ENCODE assay signal across 25 cellular contexts in genomic region chr16:66057056-66057455, GRCh38.
DNase-seq lines count a peak whose midpoint lies in the region; ATAC-seq and TF ChIP-seq lines count a peak whose summit lies in the region.
"Had no signal": no experiment of that assay in that cellular context is flagged by ENCODE, and none has a peak within 500 bp of the region (broad histone marks: within the 10 kb centered on the region; RNA-seq: fewer than 3 reads in every experiment).

No MANE protein-coding gene starts in this region.

- H3K4me1 ChIP-seq in BLaER1 treated with 17β-estradiol and CSF1 and Interleukin-3, amounts not matched to agents 10 nM and 100 nM: peaks cover 16 to 41% (median 23%) of the 10 kb centered on the region in 10 experiments
- H3K4me1 ChIP-seq in colonic mucosa: no peaks in the 10 kb centered on the region
- no peaks in the 10 kb centered on the region; a peak in 1 of 4 replicates for H3K4me1 ChIP-seq in SK-N-SH (ENCODE audit: control insufficient read depth in 1 of 2, insufficient read depth in 2 of 2, low read depth in 1 of 2, low read length in 1 of 2)
- H3K4me1 ChIP-seq: A549 had no signal

- 72% methylated on average over 3 of the region's 3 CpGs for WGBS in SK-N-SH (ENCODE audit: low lambda C conversion rate)

- no peak for TF ChIP-seq EP300 in SK-N-SH (IDR thresholded peaks at IDR 0.05; ENCODE audit: borderline replicate concordance in 1 of 2, low read depth in 1 of 2, low read length in 1 of 2)

- H3K4me3 ChIP-seq in BLaER1 treated with 17β-estradiol and CSF1 and Interleukin-3, amounts not matched to agents 10 nM and 100 nM: no peak overlapping the region
- H3K4me3 ChIP-seq in colonic mucosa (no peak overlapping the region), fibroblast of villous mesenchyme (ENCODE audit: low read depth, low read length) (no peak overlapping the region), SK-N-SH (ENCODE audit: low read depth in 2 of 2, low read length in 1 of 2) (no peak overlapping the region)
- H3K4me3 ChIP-seq: A549, GM12878, K562 had no signal

- no peaks in the 10 kb centered on the region for H3K36me3 Mint-ChIP-seq in activated T-cell treated with anti-CD3 and anti-CD28 coated beads, Interleukin-2, amount 50 U/mL, for 4 hours (ENCODE audit: insufficient read depth)
- H3K36me3 Mint-ChIP-seq: CD4-positive, alpha-beta memory T cell had no signal

- H3K9me3 ChIP-seq in BLaER1 treated with 17β-estradiol and CSF1 and Interleukin-3, amounts not matched to agents 10 nM and 100 nM (replicated peaks in 1 of 11): no peaks in the 10 kb centered on the region
- H3K9me3 ChIP-seq in colonic mucosa (no peaks in the 10 kb centered on the region), SK-N-SH (no peaks in the 10 kb centered on the region)
- H3K9me3 ChIP-seq: A549, Caco-2 had no signal

- TF ChIP-seq CTCF in colonic mucosa (IDR thresholded peaks at IDR 0.05): no peak
- TF ChIP-seq CTCF in fibroblast of villous mesenchyme (IDR thresholded peaks at IDR 0.05; ENCODE audit: insufficient read depth, low read depth, low read length): no peak
- no peak for TF ChIP-seq CTCF in SK-N-SH (IDR thresholded peaks at IDR 0.05)

- CTCF ChIA-PET in SK-N-SH (lab: Yijun Ruan, JAX): no interaction called here

- no peaks in the 10 kb centered on the region for H3F3A ChIP-seq in SK-N-SH (replicated peaks; ENCODE audit: insufficient read depth)

- no peaks in the 10 kb centered on the region for H3K9me2 ChIP-seq in SK-N-SH

- H3K36me3 ChIP-seq in BLaER1 treated with 17β-estradiol and CSF1 and Interleukin-3, amounts not matched to agents 10 nM and 100 nM: no peaks in the 10 kb centered on the region
- H3K36me3 ChIP-seq in colonic mucosa: no peaks in the 10 kb centered on the region
- no peaks in the 10 kb centered on the region for H3K36me3 ChIP-seq in SK-N-SH (replicated peaks in 1 of 2; ENCODE audit: control insufficient read depth in 1 of 2, insufficient read depth in 2 of 2, low read length in 1 of 2)

- intact Hi-C loops in colonic mucosa (cut with DNase I): no loop called here
- intact Hi-C loops in sciatic nerve (cut with DNase I): no loop called here

- H3K27me3 Mint-ChIP-seq in activated T-cell treated with anti-CD3 and anti-CD28 coated beads, Interleukin-2, amount 50 U/mL, for 4 hours (ENCODE audit: low read depth): peaks cover 7% of the 10 kb centered on the region

- TF ChIP-seq RAD21 in SK-N-SH (IDR thresholded peaks at IDR 0.05; ENCODE audit: low read length): no peak

- DNase-seq in colonic mucosa: peak; percentile 33
- peak; percentile 78 for DNase-seq in fibroblast of villous mesenchyme (ENCODE audit: low read depth)
- no peak for DNase-seq in sciatic nerve (ENCODE audit: low spot score)
- no peak for DNase-seq in SK-N-DZ (ENCODE audit: low spot score)
- DNase-seq in SK-N-SH: no peak
- DNase-seq in activated T-cell treated with anti-CD3 and anti-CD28 coated beads, Interleukin-2, amount 50 U/mL, for 4 hours: no peak
- DNase-seq: Caco-2; CD4-positive, alpha-beta memory T cell; DMS 273 treated with DMSO at 0.1 percent for 48 hours; H9; HFFc6; MM.1S; NCI-H1092; NCI-H1436; NCI-H2029; NCI-H2227 treated with DMSO at 0.1 percent for 48 hours; NCI-H510A; NCI-H748 treated with DMSO at 0.1 percent for 48 hours; SIG-M5 had no signal

- no peak overlapping the region for H3K9ac ChIP-seq in BLaER1 treated with 17β-estradiol and CSF1 and Interleukin-3, amounts not matched to agents 10 nM and 100 nM
- no peak overlapping the region for H3K9ac ChIP-seq in colonic mucosa (ENCODE audit: low read depth in 2 of 2, low read length in 2 of 2)
- H3K9ac ChIP-seq in SK-N-SH: no peak overlapping the region

- H3K4me1 Mint-ChIP-seq in activated T-cell treated with anti-CD3 and anti-CD28 coated beads, Interleukin-2, amount 50 U/mL, for 4 hours (ENCODE audit: low read depth): no peaks in the 10 kb centered on the region
- H3K4me1 Mint-ChIP-seq: CD4-positive, alpha-beta memory T cell had no signal

- H3K27me3 ChIP-seq in BLaER1 treated with 17β-estradiol and CSF1 and Interleukin-3, amounts not matched to agents 10 nM and 100 nM: no peaks in the 10 kb centered on the region
- H3K27me3 ChIP-seq in colonic mucosa (no peaks in the 10 kb centered on the region), SK-N-SH (ENCODE audit: insufficient read depth) (no peaks in the 10 kb centered on the region)

- no peak overlapping the region for H2AFZ ChIP-seq in SK-N-SH (ENCODE audit: low read depth)

- no peak overlapping the region for H3K4me3 Mint-ChIP-seq in activated T-cell treated with anti-CD3 and anti-CD28 coated beads, Interleukin-2, amount 50 U/mL, for 4 hours
- H3K4me3 Mint-ChIP-seq: CD4-positive, alpha-beta memory T cell; H9; HFFc6 had no signal

- no peaks in the 10 kb centered on the region for H3K9me3 Mint-ChIP-seq in activated T-cell treated with anti-CD3 and anti-CD28 coated beads, Interleukin-2, amount 50 U/mL, for 4 hours
- H3K9me3 Mint-ChIP-seq: CD4-positive, alpha-beta memory T cell; H9; HFFc6 had no signal

- no peaks in the 10 kb centered on the region for H3K79me2 ChIP-seq in SK-N-SH (ENCODE audit: insufficient read depth)

- H3K27ac ChIP-seq in BLaER1 treated with 17β-estradiol and CSF1 and Interleukin-3, amounts not matched to agents 10 nM and 100 nM: no peak overlapping the region
- H3K27ac ChIP-seq in colonic mucosa: no peak overlapping the region
- no peak overlapping the region for H3K27ac ChIP-seq in SK-N-SH (ENCODE audit: low read depth in 2 of 2, low read length in 1 of 2)
- H3K27ac ChIP-seq: A549 had no signal

- H3K4me2 ChIP-seq in BLaER1 treated with 17β-estradiol and CSF1 and Interleukin-3, amounts not matched to agents 10 nM and 100 nM: peak overlapping the region in 6 of 11 experiments; percentile 44 to 83 (median 76); a peak in 9 of 22 replicates
- no peak overlapping the region for H3K4me2 ChIP-seq in SK-N-SH
- H3K4me2 ChIP-seq: A549 had no signal

- no peaks in the 10 kb centered on the region for H4K20me1 ChIP-seq in BLaER1 treated with 17β-estradiol and CSF1 and Interleukin-3, amounts not matched to agents 10 nM and 100 nM
- no peaks in the 10 kb centered on the region for H4K20me1 ChIP-seq in SK-N-SH (ENCODE audit: insufficient read depth)

- POLR2A ChIA-PET in SK-N-SH (lab: Yijun Ruan, JAX): no interaction called here

- peak; percentile 85 for ATAC-seq in sciatic nerve
- ATAC-seq in GM21423 (IDR thresholded peaks at IDR 0.05; ENCODE audit: unreplicated experiment): no peak
- no peak for ATAC-seq in activated T-cell treated with anti-CD3 and anti-CD28 coated beads, Interleukin-2, amount 50 U/mL, for 4 hours
- ATAC-seq: A549, GM12878, K562, Panc1 had no signal

TF ChIP-seq in SK-N-SH, 30 proteins besides CTCF, POLR2A, EP300 and RAD21 (continues in another document):
- TF ChIP-seq USF2 (IDR thresholded peaks at IDR 0.05; ENCODE audit: borderline replicate concordance, low read depth, low read length) (no peak), POLR2AphosphoS5 (IDR thresholded peaks at IDR 0.05; ENCODE audit: low read depth, low read length) (no peak), TAF1 (IDR thresholded peaks at IDR 0.05; ENCODE audit: borderline replicate concordance, low read depth, low read length) (no peak), RXRA (IDR thresholded peaks at IDR 0.05; ENCODE audit: borderline replicate concordance, low read depth) (no peak), TCF12 (IDR thresholded peaks at IDR 0.05) (no peak), IRF3 (IDR thresholded peaks at IDR 0.05; ENCODE audit: low read depth, low read length) (no peak), SIN3A (IDR thresholded peaks at IDR 0.05; ENCODE audit: borderline replicate concordance, low read depth, low read length) (no peak), GATA2 (CRISPR knock-in tag; IDR thresholded peaks at IDR 0.05) (no peak), PBX3 (IDR thresholded peaks at IDR 0.05) (no peak), FOSL2 (IDR thresholded peaks at IDR 0.05; ENCODE audit: borderline replicate concordance, low read depth) (no peak), MEF2A (IDR thresholded peaks at IDR 0.05; ENCODE audit: borderline replicate concordance, low read depth) (no peak), TEAD4 (IDR thresholded peaks at IDR 0.05; ENCODE audit: borderline replicate concordance, insufficient read depth) (no peak), SMC3 (IDR thresholded peaks at IDR 0.05; ENCODE audit: low read depth, low read length) (no peak)

Comparison
In these comparisons a context has a peak if more than half of its experiments do, and no peak if none do; other contexts are left out.
1. DNase-seq: peak in colonic mucosa (single experiment) and fibroblast of villous mesenchyme (single experiment); none in sciatic nerve (single experiment), SK-N-DZ (single experiment), SK-N-SH (single experiment) and activated T-cell treated with anti-CD3 and anti-CD28 coated beads, Interleukin-2, amount 50 U/mL, for 4 hours (single experiment).